In the genomic region with DNA sequence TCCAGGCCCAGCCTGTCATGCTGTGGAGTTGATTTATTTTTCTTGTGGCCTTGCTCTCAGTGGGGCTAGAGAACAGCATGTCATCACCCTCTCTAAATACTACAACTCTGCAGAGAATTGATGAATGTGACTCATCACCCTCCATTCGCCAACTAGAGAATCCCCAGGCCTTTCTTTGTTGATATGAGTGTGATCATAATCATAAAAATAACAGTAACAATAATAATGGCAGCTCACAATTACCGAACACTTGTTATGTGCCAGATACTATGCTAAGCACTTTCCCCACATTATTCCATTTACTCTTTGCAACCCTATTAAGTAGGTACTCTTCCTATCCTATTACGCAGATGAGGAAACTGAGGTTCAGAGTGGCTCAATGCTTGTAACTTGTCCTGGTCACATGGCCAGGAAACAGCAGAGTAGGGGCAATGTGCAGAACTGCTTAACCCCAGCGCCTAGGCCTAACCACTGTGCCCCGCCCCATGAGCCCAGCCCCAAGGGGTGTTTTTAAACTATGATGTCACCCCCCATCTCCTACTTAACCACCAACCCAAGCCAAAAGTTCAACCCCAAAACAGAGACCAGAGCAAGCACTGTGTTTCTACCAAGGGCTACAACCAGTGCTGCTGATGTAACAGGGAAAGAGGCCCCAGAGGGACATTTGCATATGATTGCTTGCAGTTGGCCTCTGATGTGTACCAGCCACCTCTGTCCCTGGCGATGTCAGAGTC, we compare ENCODE assay signal across 1 cellular context.
TF ChIP-seq lines count a peak whose summit lies in the region.

No MANE protein-coding gene starts in this region.

TF ChIP-seq in HEK293, 187 proteins besides CTCF, POLR2A, EP300 and RAD21 (continued from another document and continues in another):
- TF ChIP-seq INSM2 (tag by site-specific recombination; IDR thresholded peaks at IDR 0.05) (0 out of 2 replicates have a peak, but pooled peaks have one; percentile 41), ZNF488 (tag by site-specific recombination; IDR thresholded peaks at IDR 0.05) (peak; percentile 75), OVOL3 (tag by site-specific recombination; IDR thresholded peaks at IDR 0.05) (no peak), PRDM6 (tag by site-specific recombination; IDR thresholded peaks at IDR 0.05) (peak; percentile 55; the same call in 1 of the 2 replicates), ZNF223 (tag by site-specific recombination; IDR thresholded peaks at IDR 0.05) (no peak), MEIS1 (CRISPR knock-in tag; IDR thresholded peaks at IDR 0.05; ENCODE audit: borderline replicate concordance) (peak; percentile 66; the same call in 1 of the 2 replicates), KLF10 (tag by site-specific recombination; IDR thresholded peaks at IDR 0.05) (no peak; the same call in 1 of the 2 replicates), OSR2 (tag by site-specific recombination; IDR thresholded peaks at IDR 0.05) (0 out of 2 replicates have a peak, but pooled peaks have one; percentile 25), ZNF324 (tag by site-specific recombination; IDR thresholded peaks at IDR 0.05) (no peak; the same call in 1 of the 2 replicates), ZNF561 (tag by site-specific recombination; IDR thresholded peaks at IDR 0.05; ENCODE audit: borderline replicate concordance) (no peak), KLF8 (tag by site-specific recombination; IDR thresholded peaks at IDR 0.05) (no peak), ZFP3 (tag by site-specific recombination; IDR thresholded peaks at IDR 0.05; ENCODE audit: low read depth) (0 out of 2 replicates have a peak, but pooled peaks have one; percentile 32), ZEB2 (tag by site-specific recombination; IDR thresholded peaks at IDR 0.05) (peak; percentile 93), ZBTB7A (tag by site-specific recombination; IDR thresholded peaks at IDR 0.05; ENCODE audit: low read depth) (no peak), ZFP69B (tag by site-specific recombination; IDR thresholded peaks at IDR 0.05) (peak; percentile 69; the same call in 1 of the 2 replicates), ZNF19 (tag by site-specific recombination; IDR thresholded peaks at IDR 0.05; ENCODE audit: low read depth) (no peak), ZNF24 (tag by site-specific recombination; IDR thresholded peaks at IDR 0.05) (peak; percentile 58; the same call in 1 of the 2 replicates), ZNF791 (tag by site-specific recombination; IDR thresholded peaks at IDR 0.05) (no peak), ZBTB48 (tag by site-specific recombination; IDR thresholded peaks at IDR 0.05) (0 out of 2 replicates have a peak, but pooled peaks have one; percentile 23), ZFP37 (tag by site-specific recombination; IDR thresholded peaks at IDR 0.05) (no peak), ZNF747 (tag by site-specific recombination; IDR thresholded peaks at IDR 0.05) (no peak), ZNF10 (tag by site-specific recombination; IDR thresholded peaks at IDR 0.05) (peak; percentile 76), ZNF529 (tag by site-specific recombination; IDR thresholded peaks at IDR 0.05; ENCODE audit: insufficient replicate concordance) (no peak), ZNF629 (tag by site-specific recombination; IDR thresholded peaks at IDR 0.05) (peak; percentile 75), KLF17 (tag by site-specific recombination; IDR thresholded peaks at IDR 0.05) (peak; percentile 37; the same call in 1 of the 2 replicates), IKZF3 (tag by site-specific recombination; IDR thresholded peaks at IDR 0.05) (peak; percentile 71), ZNF624 (tag by site-specific recombination; IDR thresholded peaks at IDR 0.05) (no peak), ZNF660 (tag by site-specific recombination; IDR thresholded peaks at IDR 0.05) (peak; percentile 20; the same call in 1 of the 2 replicates), ZNF621 (tag by site-specific recombination; IDR thresholded peaks at IDR 0.05) (no peak), ZNF398 (tag by site-specific recombination; IDR thresholded peaks at IDR 0.05) (no peak), ZNF501 (tag by site-specific recombination; IDR thresholded peaks at IDR 0.05) (no peak), ZNF174 (tag by site-specific recombination; IDR thresholded peaks at IDR 0.05) (no peak), ZNF658 (tag by site-specific recombination; IDR thresholded peaks at IDR 0.05) (no peak), ZBTB10 (tag by site-specific recombination; IDR thresholded peaks at IDR 0.05) (no peak), ZBTB21 (tag by site-specific recombination; IDR thresholded peaks at IDR 0.05) (peak; percentile 61; the same call in 1 of the 2 replicates), ZNF600 (tag by site-specific recombination; IDR thresholded peaks at IDR 0.05) (peak; percentile 58; the same call in 1 of the 2 replicates), GLI2 (tag by site-specific recombination; IDR thresholded peaks at IDR 0.05; ENCODE audit: borderline replicate concordance, low read depth) (peak; percentile 86; the same call in 1 of the 2 replicates), ZNF184 (tag by site-specific recombination; IDR thresholded peaks at IDR 0.05) (0 out of 2 replicates have a peak, but pooled peaks have one; percentile 45), SP7 (tag by site-specific recombination; IDR thresholded peaks at IDR 0.05) (peak; percentile 60; the same call in 1 of the 2 replicates), ZNF335 (tag by site-specific recombination; conservative IDR thresholded peaks at IDR 0.05) (peak; percentile 51), ZNF843 (tag by site-specific recombination; IDR thresholded peaks at IDR 0.05) (0 out of 2 replicates have a peak, but pooled peaks have one; percentile 55), ZBTB17 (tag by site-specific recombination; IDR thresholded peaks at IDR 0.05) (0 out of 2 replicates have a peak, but pooled peaks have one; percentile 32), ZSCAN5A (tag by site-specific recombination; IDR thresholded peaks at IDR 0.05) (no peak), KLF1 (tag by site-specific recombination; IDR thresholded peaks at IDR 0.05) (no peak), ZNF558 (tag by site-specific recombination; IDR thresholded peaks at IDR 0.05) (peak; percentile 39; the same call in 1 of the 2 replicates), ZNF202 (tag by site-specific recombination; IDR thresholded peaks at IDR 0.05; ENCODE audit: borderline replicate concordance) (no peak)
- TF ChIP-seq, protein P1, sequence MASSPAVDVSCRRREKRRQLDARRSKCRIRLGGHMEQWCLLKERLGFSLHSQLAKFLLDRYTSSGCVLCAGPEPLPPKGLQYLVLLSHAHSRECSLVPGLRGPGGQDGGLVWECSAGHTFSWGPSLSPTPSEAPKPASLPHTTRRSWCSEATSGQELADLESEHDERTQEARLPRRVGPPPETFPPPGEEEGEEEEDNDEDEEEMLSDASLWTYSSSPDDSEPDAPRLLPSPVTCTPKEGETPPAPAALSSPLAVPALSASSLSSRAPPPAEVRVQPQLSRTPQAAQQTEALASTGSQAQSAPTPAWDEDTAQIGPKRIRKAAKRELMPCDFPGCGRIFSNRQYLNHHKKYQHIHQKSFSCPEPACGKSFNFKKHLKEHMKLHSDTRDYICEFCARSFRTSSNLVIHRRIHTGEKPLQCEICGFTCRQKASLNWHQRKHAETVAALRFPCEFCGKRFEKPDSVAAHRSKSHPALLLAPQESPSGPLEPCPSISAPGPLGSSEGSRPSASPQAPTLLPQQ (tag by site-specific recombination; IDR thresholded peaks at IDR 0.05) = 0 out of 2 replicates have a peak, but pooled peaks have one; percentile 35
- TF ChIP-seq, protein P2, sequence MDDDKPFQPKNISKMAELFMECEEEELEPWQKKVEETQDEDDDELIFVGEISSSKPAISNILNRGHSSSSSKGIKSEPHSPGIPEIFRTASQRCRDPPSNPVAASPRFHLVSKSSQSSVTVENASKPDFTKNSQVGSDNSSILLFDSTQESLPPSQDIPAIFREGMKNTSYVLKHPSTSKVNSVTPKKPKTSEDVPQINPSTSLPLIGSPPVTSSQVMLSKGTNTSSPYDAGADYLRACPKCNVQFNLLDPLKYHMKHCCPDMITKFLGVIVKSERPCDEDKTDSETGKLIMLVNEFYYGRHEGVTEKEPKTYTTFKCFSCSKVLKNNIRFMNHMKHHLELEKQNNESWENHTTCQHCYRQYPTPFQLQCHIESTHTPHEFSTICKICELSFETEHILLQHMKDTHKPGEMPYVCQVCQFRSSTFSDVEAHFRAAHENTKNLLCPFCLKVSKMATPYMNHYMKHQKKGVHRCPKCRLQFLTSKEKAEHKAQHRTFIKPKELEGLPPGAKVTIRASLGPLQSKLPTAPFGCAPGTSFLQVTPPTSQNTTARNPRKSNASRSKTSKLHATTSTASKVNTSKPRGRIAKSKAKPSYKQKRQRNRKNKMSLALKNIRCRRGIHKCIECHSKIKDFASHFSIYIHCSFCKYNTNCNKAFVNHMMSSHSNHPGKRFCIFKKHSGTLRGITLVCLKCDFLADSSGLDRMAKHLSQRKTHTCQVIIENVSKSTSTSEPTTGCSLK (tag by site-specific recombination; IDR thresholded peaks at IDR 0.05) = no peak
